Comparison of ENCODE assay signal across 8 cellular contexts in the genomic region with DNA sequence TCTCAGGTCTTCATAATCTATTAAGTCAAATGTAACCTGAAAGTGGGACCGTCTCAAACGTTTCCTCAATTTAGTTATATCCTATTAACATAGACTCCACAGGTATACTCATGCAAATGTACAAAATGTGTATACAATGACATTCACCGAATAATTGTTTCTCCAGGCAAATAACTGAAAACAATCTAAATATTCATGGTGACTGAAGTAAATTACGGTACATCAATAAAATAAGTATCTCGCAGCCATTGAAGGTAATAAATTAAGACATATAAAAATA. TPM values are rescaled to one million over a fixed set of nuclear protein-coding genes. Genes with fewer than 3 reads are reported as not detected.
A peak's percentile ranks its signal among the peaks of the same experiment; 100 is the strongest.
DNase-seq lines count a peak whose midpoint lies in the region; ATAC-seq and TF ChIP-seq lines count a peak whose summit lies in the region.

No MANE protein-coding gene starts in this region.

- no peak for TF ChIP-seq EP300 in sigmoid colon (IDR thresholded peaks at IDR 0.05)

- ATAC-seq in GM18498 (IDR thresholded peaks at IDR 0.05; ENCODE audit: unreplicated experiment) = no peak

- peak overlapping the region; percentile 80 for H3K9ac ChIP-seq in SU-DHL-6 (ENCODE audit: low read length)

- TF ChIP-seq CTCF in GM12875 (IDR thresholded peaks at IDR 0.05; ENCODE audit: borderline replicate concordance, insufficient read depth, low read depth, low read length) (no peak), SU-DHL-6 (IDR thresholded peaks at IDR 0.05; ENCODE audit: insufficient read depth, low read length, poor library complexity, severe bottlenecking) (no peak), fibroblast of villous mesenchyme (IDR thresholded peaks at IDR 0.05; ENCODE audit: insufficient read depth, low read depth, low read length) (no peak), sigmoid colon (IDR thresholded peaks at IDR 0.05) (no peak)

- H4K20me1 ChIP-seq in SU-DHL-6 (ENCODE audit: low read depth, low read length) = peaks cover 20% of the 10 kb centered on the region; the same call in 1 of the 2 replicates

- DNase-seq in fibroblast of villous mesenchyme (ENCODE audit: low read depth) = no peak
- no peak for DNase-seq in sigmoid colon
- DNase-seq in DMS153 treated with DMSO at 0.1 percent for 48 hours (lab: John Stamatoyannopoulos, UW; ENCODE audit: unreplicated experiment) = no peak
- DNase-seq in NCI-H2029 treated with DMSO at 0.1 percent for 48 hours (lab: John Stamatoyannopoulos, UW) = no peak
- DNase-seq in NCI-H2196 treated with DMSO at 0.1 percent for 48 hours (lab: John Stamatoyannopoulos, UW; ENCODE audit: unreplicated experiment) = no peak

- no peaks in the 10 kb centered on the region for H3K9me3 ChIP-seq in SU-DHL-6 (ENCODE audit: insufficient read depth, low read length)
- no peaks in the 10 kb centered on the region for H3K9me3 ChIP-seq in sigmoid colon

- no peaks in the 10 kb centered on the region for H3K27me3 ChIP-seq in SU-DHL-6 (ENCODE audit: low read length)
- H3K27me3 ChIP-seq in sigmoid colon = no peaks in the 10 kb centered on the region

- WGBS in sigmoid colon, 2 donors = 1 to 2% methylated on average over 5 of the region's 5 CpGs

- peaks cover 0 to 28% (median 22%) of the 10 kb centered on the region in 4 donors for H3K4me1 ChIP-seq in sigmoid colon

- H2AFZ ChIP-seq in SU-DHL-6 (ENCODE audit: low read depth, low read length, severe bottlenecking) = peak overlapping the region; percentile 70

- intact Hi-C loops in sigmoid colon (cut with DNase I) = loop anchor here (2.0 kb wide), 1 partner anchor 158 kb away; no protein-coding TSS in a partner anchor

- no peak for TF ChIP-seq POLR2A in sigmoid colon (IDR thresholded peaks at IDR 0.05)

- peak overlapping the region; percentile 78 for H3K4me2 ChIP-seq in SU-DHL-6 (ENCODE audit: low read depth, low read length, poor library complexity, severe bottlenecking)

- H3K79me2 ChIP-seq in SU-DHL-6 (ENCODE audit: insufficient read depth, low read length) = peaks cover 55% of the 10 kb centered on the region

- H3K9me2 ChIP-seq in SU-DHL-6 (replicated peaks; ENCODE audit: insufficient read depth, low read length) = no peaks in the 10 kb centered on the region

- peak overlapping the region; percentile 66 for H3K4me3 ChIP-seq in GM12875 (ENCODE audit: low read depth, low read length)
- peak overlapping the region; percentile 94 for H3K4me3 ChIP-seq in SU-DHL-6 (ENCODE audit: insufficient read depth, low read length, poor library complexity, severe bottlenecking)
- peak overlapping the region; percentile 96 for H3K4me3 ChIP-seq in fibroblast of villous mesenchyme (ENCODE audit: low read depth, low read length)
- H3K4me3 ChIP-seq in sigmoid colon = peak overlapping the region; percentile 51 to 78 (median 64)

- H3K27ac ChIP-seq in SU-DHL-6 (ENCODE audit: low read depth, low read length) = peak overlapping the region; percentile 67
- H3K27ac ChIP-seq in sigmoid colon = peak overlapping the region; percentile 72 to 79 (median 78)

- peaks cover 42% of the 10 kb centered on the region for H3K36me3 ChIP-seq in SU-DHL-6 (ENCODE audit: low read length)
- peaks cover under 1 to 24% (median 7%) of the 10 kb centered on the region in 4 donors for H3K36me3 ChIP-seq in sigmoid colon

- peaks cover 42% of the 10 kb centered on the region for H3F3A ChIP-seq in SU-DHL-6 (ENCODE audit: insufficient read depth)

RNA-seq across cellular contexts. Expression of gene IARS1, which starts 0.5 kb away (rescaled TPM):
- total RNA-seq in fibroblast of villous mesenchyme = 377 and 457 TPM in 2 replicates
- total RNA-seq in sigmoid colon = 10 to 100 TPM; 61.4 to 62.4 (median 62.2) TPM
- 10 to 100 TPM in 2 of 3 donors, 1 to 10 TPM in 1; 9.0 to 45.2 (median 13.6) TPM for polyA plus RNA-seq in sigmoid colon

RNA-seq across cellular contexts. Expression of gene NOL8, which starts 32.1 kb away (rescaled TPM):
- 24.2 and 25.4 TPM in 2 replicates for total RNA-seq in fibroblast of villous mesenchyme
- 10 to 100 TPM; 23.9 to 32.1 (median 28.2) TPM for total RNA-seq in sigmoid colon
- polyA plus RNA-seq in sigmoid colon = 10 to 100 TPM in 2 of 3 donors, 1 to 10 TPM in 1; 7.9 to 20.4 (median 13.2) TPM

RNA-seq across cellular contexts. Expression of gene CENPP, which starts 32.7 kb away (rescaled TPM):
- total RNA-seq in fibroblast of villous mesenchyme = 2.2 and 2.6 TPM in 2 replicates
- 10 to 100 TPM in 1 of 4 donors, 1 to 10 TPM in 3; 1.8 to 11.9 (median 5.2) TPM for total RNA-seq in sigmoid colon
- 1 to 10 TPM in 1 of 3 donors, under 1 TPM in 2; 0.60 to 2.4 (median 0.69) TPM for polyA plus RNA-seq in sigmoid colon
